Comparison of ENCODE assay signal across 8 cellular contexts in the genomic region with DNA sequence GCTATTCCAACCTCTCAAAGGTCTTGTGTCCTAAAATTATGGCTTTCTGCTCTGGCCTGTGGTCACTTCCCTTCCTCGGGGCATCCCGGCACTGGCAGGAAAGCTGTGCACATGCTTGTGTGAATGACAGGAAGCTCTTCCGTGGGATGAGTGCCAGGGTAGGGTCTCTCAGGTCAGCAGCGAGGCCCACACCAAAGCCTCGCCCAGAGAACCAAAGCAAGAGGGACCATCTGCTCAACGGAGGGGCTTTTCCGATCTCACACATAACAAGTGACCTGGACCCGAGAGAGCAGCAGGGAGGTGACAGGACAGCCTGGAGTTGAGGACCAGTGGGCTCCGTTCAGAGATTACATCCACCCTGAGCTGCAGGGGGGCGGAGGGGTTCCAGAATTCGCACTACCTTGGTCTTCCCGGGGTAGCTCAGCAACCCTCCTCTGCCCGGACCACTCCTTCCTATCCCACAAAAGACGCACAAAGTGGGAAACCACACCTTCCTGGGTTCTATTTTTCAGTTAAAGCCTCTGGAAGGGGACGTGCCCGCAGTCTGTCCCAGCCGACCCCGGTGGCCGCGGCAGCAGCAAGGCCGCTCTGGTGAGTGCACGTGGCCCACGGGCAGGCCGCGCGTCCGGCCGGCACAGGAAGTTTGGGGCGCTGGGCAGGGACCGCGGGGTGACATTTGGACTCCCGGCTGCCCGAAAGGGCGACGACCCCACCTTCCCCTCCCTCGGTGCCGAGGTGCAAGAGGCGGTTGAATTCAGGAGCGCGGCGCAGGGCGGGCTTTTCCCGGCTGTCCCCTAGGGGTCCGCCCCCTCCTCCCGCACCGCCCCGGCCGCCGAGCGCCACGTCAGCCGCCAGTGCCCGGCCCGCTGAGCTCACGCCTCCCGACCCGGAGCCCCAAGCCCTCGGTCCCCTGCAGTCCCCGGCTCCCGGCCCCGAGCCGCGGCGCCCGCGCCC. TPM values are rescaled to one million over a fixed set of nuclear protein-coding genes. Genes with fewer than 3 reads are reported as not detected.
A peak's percentile ranks its signal among the peaks of the same experiment; 100 is the strongest.
DNase-seq lines count a peak whose midpoint lies in the region; ATAC-seq, FAIRE-seq and TF ChIP-seq lines count a peak whose summit lies in the region.

No MANE protein-coding gene starts in this region.

- CTCF ChIA-PET in Panc1 (lab: Charles Lee), result no interaction called here

- peak; percentile 27 for ATAC-seq in HG03045 (IDR thresholded peaks at IDR 0.05; ENCODE audit: unreplicated experiment)
- ATAC-seq in Panc1, result peak; percentile 89
- ATAC-seq in heart right ventricle, result peak; percentile 48 to 76 (median 66)
- no peak for ATAC-seq in HG03108 (IDR thresholded peaks at IDR 0.05; ENCODE audit: unreplicated experiment)

- peak overlapping the region; percentile 92 for H3K4me3 Mint-ChIP-seq in activated naive CD8-positive, alpha-beta T cell

- no peaks in the 10 kb centered on the region for H3K36me3 Mint-ChIP-seq in activated naive CD8-positive, alpha-beta T cell

- intact Hi-C loops in Panc1 (cut with micrococcal nuclease; ENCODE audit: unreplicated experiment), result loop anchor here (2.0 to 10.0 kb wide), 2 partner anchors 97 to 185 kb away; a partner anchor contains a TSS
- intact Hi-C loops in heart right ventricle (cut with DNase I), result loop anchor here in 9 of 10 donors (2.0 to 10.0 kb wide), 13 partner anchors 63 to 187 kb away; a partner anchor contains a TSS
- intact Hi-C loops in prostate gland (cut with DNase I), result loop anchor here (5.0 kb wide), 3 partner anchors 93 to 187 kb away; no protein-coding TSS in a partner anchor

- H3K27me3 ChIP-seq in Panc1 (ENCODE audit: control insufficient read depth, insufficient read depth, low read length), result 0 out of 2 replicates have a peak, but pooled peaks cover 2% of the 10 kb centered on the region
- H3K27me3 ChIP-seq in heart right ventricle, result no peaks in the 10 kb centered on the region
- H3K27me3 ChIP-seq in prostate gland (replicated peaks; ENCODE audit: insufficient read depth), result no peaks in the 10 kb centered on the region

- peaks cover 18% of the 10 kb centered on the region for H3K4me1 Mint-ChIP-seq in activated naive CD8-positive, alpha-beta T cell (ENCODE audit: low read depth)

- peak overlapping the region; percentile 66 to 75 for H3K4me3 ChIP-seq in Panc1 (ENCODE audit: low read depth in 2 of 2, low read length in 2 of 2)
- H3K4me3 ChIP-seq in heart right ventricle, result peak overlapping the region; percentile 58 to 87 (median 73)
- H3K4me3 ChIP-seq in prostate gland, result peak overlapping the region; percentile 79 to 83

- H3K9me3 ChIP-seq in Panc1 (ENCODE audit: control insufficient read depth, insufficient read depth, low read depth, low read length), result no peaks in the 10 kb centered on the region
- H3K9me3 ChIP-seq in heart right ventricle, result no peaks in the 10 kb centered on the region
- no peaks in the 10 kb centered on the region for H3K9me3 ChIP-seq in prostate gland

- H3K9me3 Mint-ChIP-seq in activated naive CD8-positive, alpha-beta T cell (ENCODE audit: low read depth), result no peaks in the 10 kb centered on the region

- H3K27me3 Mint-ChIP-seq in activated naive CD8-positive, alpha-beta T cell, result no peaks in the 10 kb centered on the region

- H3K27ac ChIP-seq in Panc1 (ENCODE audit: low read length) (peak overlapping the region; percentile 87), heart right ventricle (peak overlapping the region in 9 of 10 donors; percentile 52 to 85 (median 72)), prostate gland (peak overlapping the region; percentile 33 to 63)

- no peak for TF ChIP-seq CTCF in Panc1 (IDR thresholded peaks at IDR 0.05)
- no peak for TF ChIP-seq CTCF in heart right ventricle (IDR thresholded peaks at IDR 0.05)
- no peak for TF ChIP-seq CTCF in prostate gland (IDR thresholded peaks at IDR 0.05)

- no peak for FAIRE-seq in GM12892 (lab: Jason Lieb, UNC)

- H3K4me1 ChIP-seq in Panc1 (ENCODE audit: control insufficient read depth, insufficient read depth, low read length) (peaks cover 13% of the 10 kb centered on the region), heart right ventricle (peaks cover 4 to 47% (median 27%) of the 10 kb centered on the region in 9 donors), prostate gland (replicated peaks) (no peaks in the 10 kb centered on the region)

- POLR2A ChIA-PET in Panc1 (lab: Charles Lee), result interaction anchor here (0.5 to 0.7 kb wide), 2 partner anchors 66 to 96 kb away, joined by 3 to 5 read pairs; no protein-coding TSS in a partner anchor

- BruUV-seq in Panc1 (replicated peaks; lab: Mats Ljungman, UMichigan), result TSS peak; percentile 65

- peak overlapping the region; percentile 51 for H3K27ac Mint-ChIP-seq in activated naive CD8-positive, alpha-beta T cell

- no peak for TF ChIP-seq POLR2A in GM12892 (IDR thresholded peaks at IDR 0.05; ENCODE audit: low read depth, low read length)
- TF ChIP-seq POLR2A in prostate gland (IDR thresholded peaks at IDR 0.05), result no peak

- peak; percentile 56 for DNase-seq in ACHN
- DNase-seq in GM12892 (ENCODE audit: insufficient read length), result peak; percentile 50
- no peak for DNase-seq in Panc1 (ENCODE audit: low read depth, low spot score)
- peak; percentile 56 to 68 for DNase-seq in heart right ventricle
- DNase-seq in prostate gland (ENCODE audit: low spot score), result peak; percentile 43

- 4 to 9% methylated on average over 39 to 66 of the region's 66 CpGs for WGBS in heart right ventricle, 2 donors
- 4% methylated on average over 53 of the region's 66 CpGs for WGBS in prostate gland

- in situ Hi-C loops in ACHN (cut with HindIII; ENCODE audit: low pct_ligation_motif_present, low pct_unique_long_range_greater_than_20kb, low sequenced_read_pairs), result no loop called here
- in situ Hi-C loops in Panc1 (cut with HindIII; ENCODE audit: low pct_unique_long_range_greater_than_20kb, low sequenced_read_pairs), result no loop called here

- H3K36me3 ChIP-seq in Panc1 (ENCODE audit: control insufficient read depth, insufficient read depth, low read length), result no peaks in the 10 kb centered on the region
- H3K36me3 ChIP-seq in heart right ventricle, result peaks cover 0 to 3% (median 0%) of the 10 kb centered on the region in 9 donors
- H3K36me3 ChIP-seq in prostate gland, result no peaks in the 10 kb centered on the region

RNA-seq across cellular contexts. Expression of a gene that starts 1.0 kb away (rescaled TPM):
- 74.8 TPM for polyA plus RNA-seq in GM12892 (2012; ENCODE audit: missing spikeins)
- total RNA-seq in Panc1 (2021; ENCODE audit: unreplicated experiment), result 177 TPM
- 178 TPM for polyA plus RNA-seq in Panc1 (2012; ENCODE audit: insufficient read length)
- total RNA-seq in heart right ventricle, result 10 to 100 TPM; 26.7 to 78.0 (median 38.3) TPM
- 10 to 100 TPM; 26.5 to 65.6 TPM for polyA plus RNA-seq in heart right ventricle
- 100 to 1,000 TPM; 123 to 128 TPM for total RNA-seq in prostate gland
